Comparison of ENCODE assay signal across 29 cellular contexts in the genomic region with DNA sequence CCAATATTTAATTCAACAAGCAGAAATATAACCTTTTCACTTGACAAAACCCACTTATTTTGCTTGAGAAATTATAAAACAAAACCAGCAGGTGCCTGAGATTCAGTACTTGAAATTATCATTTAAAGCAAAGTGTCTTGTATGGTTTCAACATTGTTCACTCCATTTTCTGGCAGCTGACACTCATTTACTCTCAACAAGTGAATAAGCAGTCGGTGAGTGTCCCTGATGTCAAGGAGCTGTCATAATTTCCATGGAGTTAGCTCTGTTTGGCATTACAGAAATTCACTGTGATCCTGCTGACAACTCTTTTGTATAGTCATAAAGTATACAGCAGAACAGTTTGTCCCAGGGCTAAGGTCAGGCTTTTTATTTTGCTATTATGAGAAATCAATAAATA.
"Had no signal": no experiment of that assay in that cellular context is flagged by ENCODE, and none has a peak within 500 bp of the region (broad histone marks: within the 10 kb centered on the region; RNA-seq: fewer than 3 reads in every experiment).

No MANE protein-coding gene starts in this region.

- H3K9me3 ChIP-seq: colonic mucosa had no signal

- H3K4me2 ChIP-seq: KMS-11 had no signal

- H3K4me1 ChIP-seq: colonic mucosa had no signal

- H3K27me3 ChIP-seq: cardiac muscle cell, colonic mucosa had no signal

- H3K9ac ChIP-seq: KMS-11 had no signal

- H3K36me3 ChIP-seq: cardiac muscle cell, colonic mucosa, WERI-Rb-1 had no signal

- H3K4me3 ChIP-seq: cardiac muscle cell, colonic mucosa had no signal

- DNase-seq: activated CD4-positive, alpha-beta memory T cell treated with anti-CD3 and anti-CD28 coated beads, Interleukin-2, amount 10 ng/mL, durations not matched to agents 7 days and 5 days; activated CD4-positive, alpha-beta T cell treated with anti-CD3 and anti-CD28 coated beads for 1 hour; activated CD4-positive, alpha-beta T cell treated with anti-CD3 and anti-CD28 coated beads for 48 hours; activated CD4-positive, CD25-positive, alpha-beta regulatory T cell; activated CD8-positive, alpha-beta memory T cell treated with anti-CD3 and anti-CD28 coated beads for 24 hours; activated CD8-positive, alpha-beta memory T cell treated with anti-CD3 and anti-CD28 coated beads, Interleukin-2, amount 10 ng/mL, durations not matched to agents 7 days and 5 days; activated CD8-positive, alpha-beta memory T cell treated with anti-CD3 and anti-CD28 coated beads, Interleukin-2, amount 50 U/mL, for 48 hours; activated effector memory CD4-positive, alpha-beta T cell treated with Interleukin-2 at 50 U/mL for 16 hours; activated naive CD4-positive, alpha-beta T cell treated with anti-CD3 and anti-CD28 coated beads, Interleukin-2, amount 50 U/mL, for 16 hours; activated naive CD8-positive, alpha-beta T cell treated with anti-CD3 and anti-CD28 coated beads for 36 hours; activated T-cell treated with anti-CD3 and anti-CD28 coated beads, Interleukin-2, amount 50 U/mL, for 48 hours; amniotic stem cell; aorta; colonic mucosa; MM.1S; MV-4-11; NCI-H1092; NCI-H1436 treated with DMSO at 0.1 percent for 48 hours; NCI-H187 treated with DMSO at 0.1 percent for 48 hours; NCI-H2171; NCI-H446; NCI-H510A treated with DMSO at 0.1 percent for 48 hours; NCI-H526 treated with DMSO at 0.1 percent for 48 hours; OCI-M1; Right ventricle myocardium superior; T1000; WERI-Rb-1 had no signal

- ATAC-seq: activated CD8-positive, alpha-beta memory T cell treated with anti-CD3 and anti-CD28 coated beads, Interleukin-2, amount 10 ng/mL, durations not matched to agents 7 days and 5 days had no signal

- H3K27ac ChIP-seq: cardiac muscle cell, colonic mucosa, KMS-11, WERI-Rb-1 had no signal
